Comparison of ENCODE assay signal across 14 cellular contexts in the genomic region with DNA sequence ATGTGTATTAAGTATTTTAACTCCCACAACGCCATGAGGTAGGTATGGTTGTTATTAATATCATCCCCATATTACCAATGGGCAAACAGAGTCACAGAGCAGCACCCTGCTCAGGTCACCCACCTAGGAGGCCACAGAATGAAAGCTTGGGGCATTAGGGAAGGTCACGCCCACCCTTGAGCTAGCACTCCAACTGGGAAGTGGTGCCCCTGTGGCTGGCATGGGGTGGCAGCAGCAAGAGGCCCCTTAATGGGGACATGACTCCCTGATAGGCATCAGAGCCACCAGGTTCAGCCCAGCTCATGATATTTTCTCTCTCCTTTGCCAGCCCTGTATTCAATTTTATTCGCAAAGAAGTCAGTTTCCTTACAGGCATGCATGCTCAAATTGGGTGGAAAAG.
"Had no signal": no experiment of that assay in that cellular context is flagged by ENCODE, and none has a peak within 500 bp of the region (broad histone marks: within the 10 kb centered on the region; RNA-seq: fewer than 3 reads in every experiment).

No MANE protein-coding gene starts in this region.

- ATAC-seq: activated CD8-positive, alpha-beta memory T cell treated with anti-CD3 and anti-CD28 coated beads, Interleukin-2, amount 10 ng/mL, durations not matched to agents 7 days and 5 days; left colon had no signal

- H3K27me3 ChIP-seq: esophagus muscularis mucosa, pancreas had no signal

- H3K4me3 ChIP-seq: esophagus muscularis mucosa, gastroesophageal sphincter, pancreas had no signal

- H3K4me1 ChIP-seq: esophagus muscularis mucosa, gastroesophageal sphincter, pancreas had no signal

- H3K36me3 ChIP-seq: esophagus muscularis mucosa, gastroesophageal sphincter, pancreas, WERI-Rb-1 had no signal

- H3K27ac ChIP-seq: esophagus muscularis mucosa, gastroesophageal sphincter, pancreas, WERI-Rb-1 had no signal

- DNase-seq: activated CD4-positive, alpha-beta memory T cell treated with anti-CD3 and anti-CD28 coated beads, Interleukin-2, amount 10 ng/mL, durations not matched to agents 7 days and 5 days; activated CD4-positive, alpha-beta T cell treated with anti-CD3 and anti-CD28 coated beads for 4 hours; activated CD8-positive, alpha-beta memory T cell treated with anti-CD3 and anti-CD28 coated beads, Interleukin-2, amount 10 ng/mL, durations not matched to agents 7 days and 5 days; activated gamma-delta T cell; activated T-cell treated with anti-CD3 and anti-CD28 coated beads, Interleukin-2, amount 50 U/mL, for 48 hours; effector CD8-positive, alpha-beta T cell; SW 1271; T-helper 2 cell; trophoblast cell had no signal

- H3K9me3 ChIP-seq: esophagus muscularis mucosa, gastroesophageal sphincter, pancreas had no signal
